Comparison of ENCODE assay signal across 8 cellular contexts in genomic region chr20:40741507-40742106, GRCh38. TPM values are rescaled to one million over a fixed set of nuclear protein-coding genes. Genes with fewer than 3 reads are reported as not detected.
DNase-seq lines count a peak whose midpoint lies in the region; ATAC-seq and TF ChIP-seq lines count a peak whose summit lies in the region.

No MANE protein-coding gene starts in this region.

- no peak overlapping the region for H3K4me3 Mint-ChIP-seq in T-helper 17 cell

- no peak overlapping the region for H2BK120ac ChIP-seq in IMR-90 (ENCODE audit: low read depth, low read length)

- H3K4me1 ChIP-seq in IMR-90 (ENCODE audit: control insufficient read depth, insufficient read depth, low read length) = no peaks in the 10 kb centered on the region

- no TSS peak for BruUV-seq in IMR-90 (replicated peaks; lab: Mats Ljungman, UMichigan)

- H2AK9ac ChIP-seq in IMR-90 (replicated peaks; ENCODE audit: low read depth, low read length, poor library complexity) = no peak overlapping the region

- ATAC-seq in IMR-90 (ENCODE audit: low read depth) (peak; percentile 65), T-helper 17 cell (peak; percentile 37), HG02623 (IDR thresholded peaks at IDR 0.05; ENCODE audit: unreplicated experiment) (no peak), HG02610 (IDR thresholded peaks at IDR 0.05; ENCODE audit: unreplicated experiment) (no peak)

- TF ChIP-seq POLR2A in IMR-90 (IDR thresholded peaks at IDR 0.05; ENCODE audit: low read depth, low read length) = no peak

- no peak overlapping the region for H3K4me3 ChIP-seq in IMR-90 (ENCODE audit: insufficient read depth, low read depth, low read length)

- no peak overlapping the region for H2BK15ac ChIP-seq in IMR-90 (ENCODE audit: low read depth, low read length)

- H3K4me2 ChIP-seq in IMR-90 (ENCODE audit: low read depth, low read length) = no peak overlapping the region

- H3K23ac ChIP-seq in IMR-90 (ENCODE audit: low read depth, low read length) = no peak overlapping the region

- no CpG with 5 or more reads among the region's 6 CpGs for WGBS in IMR-90 (ENCODE audit: extremely low coverage in 2 of 2, insufficient read length in 1 of 2), 2 experiments

- no peaks in the 10 kb centered on the region for H4K20me1 ChIP-seq in IMR-90 (ENCODE audit: insufficient read depth, low read length)

- intact Hi-C loops in IMR-90 (cut with micrococcal nuclease) = loop anchor here (1.0 kb wide), 2 partner anchors 205 to 222 kb away; no protein-coding TSS in a partner anchor

- H4K5ac ChIP-seq in IMR-90 (ENCODE audit: low read depth, low read length) = no peak overlapping the region

- H3K9me1 ChIP-seq in IMR-90 (ENCODE audit: insufficient read depth, low read length) = no peaks in the 10 kb centered on the region

- H3K14ac ChIP-seq in IMR-90 (replicated peaks; ENCODE audit: low read depth, low read length) = no peak overlapping the region

- no peak overlapping the region for H4K91ac ChIP-seq in IMR-90 (ENCODE audit: insufficient read depth, low read depth, low read length)

- CTCF ChIA-PET in IMR-90 (lab: Yijun Ruan, JAX) = interaction anchor here (0.6 to 3.6 kb wide), 9 partner anchors 9 to 834 kb away, joined by 3 to 17 read pairs (median 5); no protein-coding TSS in a partner anchor

- peaks cover 6% of the 10 kb centered on the region for H3K4me1 Mint-ChIP-seq in T-helper 17 cell

- H2AFZ ChIP-seq in IMR-90 (replicated peaks; ENCODE audit: low read length, poor library complexity) = no peak overlapping the region

- no peak overlapping the region for H2BK20ac ChIP-seq in IMR-90 (ENCODE audit: low read depth, low read length)

- no peak overlapping the region for H3K9ac ChIP-seq in IMR-90 (ENCODE audit: low read depth, low read length)

- POLR2A ChIA-PET in IMR-90 (lab: Charles Lee; ENCODE audit: unreplicated experiment) = no interaction called here

- in situ Hi-C loops in IMR-90 (cut with MboI; ENCODE audit: low sequenced_read_pairs) = loop anchor here (10.0 kb wide), 1 partner anchor 203 kb away; no protein-coding TSS in a partner anchor

- H3K56ac ChIP-seq in IMR-90 (ENCODE audit: extremely low read depth, insufficient read depth, low read length) = no peak overlapping the region

- H3K4ac ChIP-seq in IMR-90 (ENCODE audit: low read depth, low read length) = no peak overlapping the region

- peaks cover 2% of the 10 kb centered on the region for H3K36me3 Mint-ChIP-seq in T-helper 17 cell (ENCODE audit: low read depth)

- H3K27ac Mint-ChIP-seq in T-helper 17 cell = no peak overlapping the region

- H2AK5ac ChIP-seq in IMR-90 (ENCODE audit: low read depth, low read length) = no peak overlapping the region

- no peaks in the 10 kb centered on the region for H3K9me3 ChIP-seq in IMR-90 (ENCODE audit: control insufficient read depth, insufficient read depth, low read length)
- H3K9me3 ChIP-seq in T-helper 17 cell (ENCODE audit: control insufficient read depth, low read length, poor library complexity, severe bottlenecking) = no peaks in the 10 kb centered on the region

- H3K79me1 ChIP-seq in IMR-90 (ENCODE audit: low read depth in 1 of 2, low read length in 2 of 2) = no peaks in the 10 kb centered on the region

- H3K18ac ChIP-seq in IMR-90 (ENCODE audit: low read depth, low read length) = no peak overlapping the region

- H3K27me3 ChIP-seq in IMR-90 (ENCODE audit: control insufficient read depth, insufficient read depth, low read length) = peaks cover 20% of the 10 kb centered on the region

- dilution Hi-C loops in IMR-90 (cut with HindIII; ENCODE audit: low sequenced_read_pairs, unreplicated experiment) = no loop called here

- TF ChIP-seq RAD21 in IMR-90 (IDR thresholded peaks at IDR 0.05; ENCODE audit: low read length) = peak; percentile 42

- H3K36me3 ChIP-seq in IMR-90 (ENCODE audit: control insufficient read depth, insufficient read depth, low read length) = no peaks in the 10 kb centered on the region

- no peak overlapping the region for H4K8ac ChIP-seq in IMR-90 (ENCODE audit: low read depth in 2 of 2, low read length in 2 of 2)

- DNase-seq in NCI-H146 (lab: John Stamatoyannopoulos, UW) (peak; percentile 14), NCI-H146 treated with DMSO at 0.1 percent for 48 hours (lab: John Stamatoyannopoulos, UW; ENCODE audit: unreplicated experiment) (no peak), IMR-90 (peak; percentile 34), T-helper 17 cell (no peak), ecto neural progenitor cell (ENCODE audit: low spot score) (peak; percentile 60), mucosa of gallbladder (ENCODE audit: low spot score) (peak; percentile 34)

- TF ChIP-seq CTCF in IMR-90 (conservative IDR thresholded peaks at IDR 0.05; ENCODE audit: low read depth, low read length) = peak; percentile 53

- H2BK5ac ChIP-seq in IMR-90 (ENCODE audit: low read depth, low read length, poor library complexity, severe bottlenecking) = no peak overlapping the region

- peaks cover 19% of the 10 kb centered on the region for H3K27me3 Mint-ChIP-seq in T-helper 17 cell

- no peak overlapping the region for H3K27ac ChIP-seq in IMR-90 (ENCODE audit: insufficient read depth, low read length)

TF ChIP-seq in IMR-90, 13 proteins besides CTCF, POLR2A, EP300 and RAD21:
- TF ChIP-seq SMC3 (IDR thresholded peaks at IDR 0.05; ENCODE audit: low read depth, low read length) = peak; percentile 46
- no peak for TF ChIP-seq CHD1 (IDR thresholded peaks at IDR 0.05; ENCODE audit: low read depth, low read length)

RNA-seq across cellular contexts. Expression of gene MAFB, which starts 52.6 kb away (rescaled TPM):
- total RNA-seq in IMR-90 (2012; rRNA removed) = not detected in 2 replicates
- polyA plus RNA-seq in IMR-90 (2012; rRNA removed) = 0.07 and 0.10 TPM in 2 replicates
- polyA plus RNA-seq in IMR-90 (2012; cell fraction: cytosol; rRNA removed) = 0.09 and 0.11 TPM in 2 replicates
- polyA plus RNA-seq in IMR-90 (2012; cell fraction: nucleus; rRNA removed; ENCODE audit: low replicate concordance) = 0.17 and 0.26 TPM in 2 replicates
- 1 to 10 TPM in 1 of 2 donors, under 1 TPM in 1; 0.86 to 8.9 TPM for total RNA-seq in T-helper 17 cell
- total RNA-seq in mucosa of gallbladder = 22.5 TPM

Comparison
In these comparisons a context has a peak if more than half of its experiments do, and no peak if none do; other contexts are left out.
1. DNase-seq: peak in NCI-H146 (single experiment), IMR-90 (single experiment), ecto neural progenitor cell (single experiment) and mucosa of gallbladder (single experiment); none in NCI-H146 treated with DMSO at 0.1 percent for 48 hours (single experiment) and T-helper 17 cell (0 of 3).
2. ATAC-seq: peak in IMR-90 (single experiment) and T-helper 17 cell (single experiment); none in HG02623 (single experiment) and HG02610 (single experiment).